ENCODE assay signal across 14 cellular contexts in the genomic region with DNA sequence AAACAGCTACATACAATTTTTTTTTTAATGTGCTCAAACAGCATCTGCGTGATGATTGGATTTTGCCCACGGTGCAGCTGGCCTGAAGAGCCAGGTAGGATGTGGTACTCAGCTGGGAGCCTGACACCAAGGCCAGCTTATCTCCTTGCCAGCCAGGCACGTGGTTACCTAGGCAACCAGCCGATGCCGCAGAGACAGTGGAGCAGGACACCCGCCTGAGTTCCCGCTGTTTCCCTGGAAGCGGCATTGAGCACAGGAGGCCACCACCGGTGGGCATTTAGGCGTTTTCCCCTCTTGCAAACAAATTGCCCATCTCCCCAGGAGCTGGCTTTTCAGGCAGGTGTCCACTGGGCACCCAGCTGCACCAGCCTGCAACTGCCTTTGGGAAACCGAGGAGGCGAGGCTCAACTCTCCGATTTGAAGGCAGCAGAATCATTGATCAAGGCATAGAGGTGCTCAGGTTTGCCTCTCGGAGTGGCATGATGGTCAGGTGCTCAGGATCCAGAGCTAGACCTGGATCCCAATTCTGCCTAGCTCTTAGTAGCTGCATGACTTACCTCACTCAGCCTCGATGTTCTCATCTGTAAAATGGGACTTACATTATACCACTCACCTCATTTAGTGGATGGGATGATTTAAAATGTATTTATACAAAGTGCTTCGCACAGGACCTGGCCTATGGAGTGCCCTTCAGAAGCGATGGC.
DNase-seq lines count a peak whose midpoint lies in the region; ATAC-seq, FAIRE-seq and TF ChIP-seq lines count a peak whose summit lies in the region.
"Had no signal": no experiment of that assay in that cellular context is flagged by ENCODE, and none has a peak within 500 bp of the region (broad histone marks: within the 10 kb centered on the region; RNA-seq: fewer than 3 reads in every experiment).

No MANE protein-coding gene starts in this region.

- POLR2A ChIA-PET in activated CD8-positive, alpha-beta T cell treated with anti-CD3 and anti-CD28 coated beads, Interleukin-2, amount 10 ng/mL, durations not matched to agents 7 days and 5 days (lab: Charles Lee), result no interaction called here
- POLR2A ChIA-PET in activated CD8-positive, alpha-beta T cell treated with anti-CD3 and anti-CD28 coated beads for 36 hours (lab: Charles Lee), result no interaction called here

- H3K4me3 Mint-ChIP-seq in activated CD8-positive, alpha-beta T cell treated with anti-CD3 and anti-CD28 coated beads, Interleukin-2, amount 10 ng/mL, durations not matched to agents 7 days and 5 days, result no peak overlapping the region
- no peak overlapping the region for H3K4me3 Mint-ChIP-seq in activated CD8-positive, alpha-beta T cell treated with anti-CD3 and anti-CD28 coated beads for 36 hours
- H3K4me3 Mint-ChIP-seq in dendritic cell treated with granulocyte-macrophage colony-stimulating factor and Interleukin-4, amounts not matched to agents 40 ng/mL and 50 ng/mL, for 4 days, result no peak overlapping the region
- H3K4me3 Mint-ChIP-seq: activated CD4-positive, alpha-beta memory T cell treated with anti-CD3 and anti-CD28 coated beads for 36 hours; T-helper 2 cell treated with Interferon-gamma antibody and Interleukin-4, amounts not matched to agents 5 μg/mL and 100 μg/mL, for 36 hours had no signal

- H3K4me1 Mint-ChIP-seq in activated CD8-positive, alpha-beta T cell treated with anti-CD3 and anti-CD28 coated beads, Interleukin-2, amount 10 ng/mL, durations not matched to agents 7 days and 5 days (ENCODE audit: low read depth), result peaks cover 13% of the 10 kb centered on the region
- H3K4me1 Mint-ChIP-seq in activated CD8-positive, alpha-beta T cell treated with anti-CD3 and anti-CD28 coated beads for 36 hours (ENCODE audit: low read depth), result peaks cover 13% of the 10 kb centered on the region
- peaks cover 95% of the 10 kb centered on the region for H3K4me1 Mint-ChIP-seq in dendritic cell treated with granulocyte-macrophage colony-stimulating factor and Interleukin-4, amounts not matched to agents 40 ng/mL and 50 ng/mL, for 4 days (ENCODE audit: low read depth)

- intact Hi-C loops in activated CD8-positive, alpha-beta T cell treated with anti-CD3 and anti-CD28 coated beads for 36 hours (cut with micrococcal nuclease), result no loop called here
- intact Hi-C loops in dendritic cell treated with granulocyte-macrophage colony-stimulating factor and Interleukin-4, amounts not matched to agents 40 ng/mL and 50 ng/mL, for 4 days (cut with micrococcal nuclease), result no loop called here

- peak; percentile 48 for FAIRE-seq in urothelium cell line (lab: Jason Lieb, UNC)

- no peak for DNase-seq in activated CD8-positive, alpha-beta T cell treated with anti-CD3 and anti-CD28 coated beads, Interleukin-2, amount 10 ng/mL, durations not matched to agents 7 days and 5 days
- DNase-seq in activated CD8-positive, alpha-beta T cell treated with anti-CD3 and anti-CD28 coated beads for 36 hours, result no peak
- DNase-seq in NCI-H2227 treated with DMSO at 0.1 percent for 48 hours (lab: John Stamatoyannopoulos, UW) (peak; percentile 41), urothelium cell line (ENCODE audit: low spot score) (no peak), SHP77 treated with DMSO at 0.1 percent for 48 hours (lab: John Stamatoyannopoulos, UW) (no peak)
- DNase-seq: activated CD4-positive, alpha-beta memory T cell treated with anti-CD3 and anti-CD28 coated beads for 36 hours; foreskin melanocyte; midbrain; PC-9; tibial artery had no signal

- peak overlapping the region; percentile 19 for H3K27ac Mint-ChIP-seq in activated CD8-positive, alpha-beta T cell treated with anti-CD3 and anti-CD28 coated beads, Interleukin-2, amount 10 ng/mL, durations not matched to agents 7 days and 5 days
- H3K27ac Mint-ChIP-seq in activated CD8-positive, alpha-beta T cell treated with anti-CD3 and anti-CD28 coated beads for 36 hours, result no peak overlapping the region
- H3K27ac Mint-ChIP-seq in dendritic cell treated with granulocyte-macrophage colony-stimulating factor and Interleukin-4, amounts not matched to agents 40 ng/mL and 50 ng/mL, for 4 days, result peak overlapping the region; percentile 76
- H3K27ac Mint-ChIP-seq: activated CD4-positive, alpha-beta memory T cell treated with anti-CD3 and anti-CD28 coated beads for 36 hours; T-helper 2 cell treated with Interferon-gamma antibody and Interleukin-4, amounts not matched to agents 5 μg/mL and 100 μg/mL, for 36 hours had no signal

- CTCF ChIA-PET in activated CD8-positive, alpha-beta T cell treated with anti-CD3 and anti-CD28 coated beads, Interleukin-2, amount 10 ng/mL, durations not matched to agents 7 days and 5 days (lab: Charles Lee), result interaction anchor here (0.6 to 1.0 kb wide), 3 partner anchors 17 to 56 kb away, joined by 3 to 4 read pairs (median 3); no protein-coding TSS in a partner anchor
- CTCF ChIA-PET in activated CD8-positive, alpha-beta T cell treated with anti-CD3 and anti-CD28 coated beads for 36 hours (lab: Charles Lee), result interaction anchor here (1.0 kb wide), 1 partner anchor 56 kb away, joined by 4 read pairs; no protein-coding TSS in a partner anchor

- H3K36me3 Mint-ChIP-seq in activated CD8-positive, alpha-beta T cell treated with anti-CD3 and anti-CD28 coated beads, Interleukin-2, amount 10 ng/mL, durations not matched to agents 7 days and 5 days (ENCODE audit: low read depth), result peaks cover 8% of the 10 kb centered on the region
- H3K36me3 Mint-ChIP-seq in activated CD8-positive, alpha-beta T cell treated with anti-CD3 and anti-CD28 coated beads for 36 hours (ENCODE audit: low read depth), result peaks cover 5% of the 10 kb centered on the region
- H3K36me3 Mint-ChIP-seq in dendritic cell treated with granulocyte-macrophage colony-stimulating factor and Interleukin-4, amounts not matched to agents 40 ng/mL and 50 ng/mL, for 4 days (ENCODE audit: low read depth), result peaks cover 58% of the 10 kb centered on the region
- H3K36me3 Mint-ChIP-seq: activated CD4-positive, alpha-beta memory T cell treated with anti-CD3 and anti-CD28 coated beads for 36 hours had no signal

- TF ChIP-seq CTCF in activated CD8-positive, alpha-beta T cell treated with anti-CD3 and anti-CD28 coated beads for 36 hours (IDR thresholded peaks at IDR 0.05), result no peak

- ATAC-seq in activated CD8-positive, alpha-beta T cell treated with anti-CD3 and anti-CD28 coated beads, Interleukin-2, amount 10 ng/mL, durations not matched to agents 7 days and 5 days, result no peak
- no peak for ATAC-seq in activated CD8-positive, alpha-beta T cell treated with anti-CD3 and anti-CD28 coated beads for 36 hours
- ATAC-seq in HG03520 (IDR thresholded peaks at IDR 0.05; ENCODE audit: unreplicated experiment), result no peak
- ATAC-seq in GM18909 (IDR thresholded peaks at IDR 0.05; ENCODE audit: poor library complexity, unreplicated experiment), result no peak

- H3K9me3 Mint-ChIP-seq in activated CD8-positive, alpha-beta T cell treated with anti-CD3 and anti-CD28 coated beads, Interleukin-2, amount 10 ng/mL, durations not matched to agents 7 days and 5 days (ENCODE audit: insufficient read depth), result no peaks in the 10 kb centered on the region
- H3K9me3 Mint-ChIP-seq in activated CD8-positive, alpha-beta T cell treated with anti-CD3 and anti-CD28 coated beads for 36 hours, result no peaks in the 10 kb centered on the region
- H3K9me3 Mint-ChIP-seq in dendritic cell treated with granulocyte-macrophage colony-stimulating factor and Interleukin-4, amounts not matched to agents 40 ng/mL and 50 ng/mL, for 4 days, result no peaks in the 10 kb centered on the region
- H3K9me3 Mint-ChIP-seq: activated CD4-positive, alpha-beta memory T cell treated with anti-CD3 and anti-CD28 coated beads for 36 hours; T-helper 2 cell treated with Interferon-gamma antibody and Interleukin-4, amounts not matched to agents 5 μg/mL and 100 μg/mL, for 36 hours had no signal

- no peaks in the 10 kb centered on the region for H3K27me3 Mint-ChIP-seq in activated CD8-positive, alpha-beta T cell treated with anti-CD3 and anti-CD28 coated beads, Interleukin-2, amount 10 ng/mL, durations not matched to agents 7 days and 5 days (ENCODE audit: low read depth)
- H3K27me3 Mint-ChIP-seq in activated CD8-positive, alpha-beta T cell treated with anti-CD3 and anti-CD28 coated beads for 36 hours, result no peaks in the 10 kb centered on the region
- no peaks in the 10 kb centered on the region for H3K27me3 Mint-ChIP-seq in dendritic cell treated with granulocyte-macrophage colony-stimulating factor and Interleukin-4, amounts not matched to agents 40 ng/mL and 50 ng/mL, for 4 days
- H3K27me3 Mint-ChIP-seq: activated CD4-positive, alpha-beta memory T cell treated with anti-CD3 and anti-CD28 coated beads for 36 hours had no signal
